In genomic region chr10:60315311-60315710, GRCh38 we compare ENCODE assay signal across 1 cellular context.
TF ChIP-seq lines count a peak whose summit lies in the region.

No MANE protein-coding gene starts in this region.

TF ChIP-seq in IMR-90, 13 proteins besides CTCF, POLR2A, EP300 and RAD21 (continued from another document):
- no peak for TF ChIP-seq SMC3 (IDR thresholded peaks at IDR 0.05; ENCODE audit: low read depth, low read length)
- no peak for TF ChIP-seq CHD1 (IDR thresholded peaks at IDR 0.05; ENCODE audit: low read depth, low read length)
